In the genomic region with DNA sequence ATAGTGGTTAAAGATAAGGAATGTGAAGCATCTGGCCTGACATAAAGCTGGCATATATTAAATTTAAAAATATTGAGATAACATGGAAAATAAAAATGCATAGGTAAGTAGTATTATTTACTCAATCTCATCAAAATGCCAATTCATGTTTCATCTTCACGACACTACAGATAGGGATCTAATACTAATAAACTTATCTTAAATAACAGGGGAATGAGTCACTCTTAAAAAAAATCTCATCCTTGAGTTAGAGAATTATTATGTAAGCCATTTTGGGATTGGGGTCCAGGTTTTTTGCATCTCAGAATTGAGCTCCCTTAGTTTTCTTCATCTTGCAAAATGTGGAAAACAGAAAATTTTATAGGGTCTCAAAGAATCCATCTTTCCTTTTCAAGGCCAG, we compare ENCODE assay signal across 28 cellular contexts.
"Had no signal": no experiment of that assay in that cellular context is flagged by ENCODE, and none has a peak within 500 bp of the region (broad histone marks: within the 10 kb centered on the region; RNA-seq: fewer than 3 reads in every experiment).

No MANE protein-coding gene starts in this region.

- H3K4me1 Mint-ChIP-seq: activated naive CD8-positive, alpha-beta T cell treated with anti-CD3 and anti-CD28 coated beads, Interleukin-2, amount 10 ng/mL, durations not matched to agents 7 days and 5 days had no signal

- H3K4me3 ChIP-seq: adrenal gland, breast epithelium, colonic mucosa, MG63 had no signal

- H3K36me3 Mint-ChIP-seq: activated naive CD8-positive, alpha-beta T cell treated with anti-CD3 and anti-CD28 coated beads, Interleukin-2, amount 10 ng/mL, durations not matched to agents 7 days and 5 days; T-cell had no signal

- H3K27me3 Mint-ChIP-seq: activated CD4-positive, alpha-beta T cell treated with anti-CD3 and anti-CD28 coated beads for 36 hours; activated CD8-positive, alpha-beta T cell treated with anti-CD3 and anti-CD28 coated beads for 36 hours; activated naive CD8-positive, alpha-beta T cell treated with anti-CD3 and anti-CD28 coated beads, Interleukin-2, amount 10 ng/mL, durations not matched to agents 7 days and 5 days; T-cell had no signal

- ATAC-seq: activated CD4-positive, alpha-beta T cell treated with anti-CD3 and anti-CD28 coated beads for 36 hours; activated CD8-positive, alpha-beta T cell treated with anti-CD3 and anti-CD28 coated beads for 36 hours; activated T-cell treated with anti-CD3 and anti-CD28 coated beads, Interleukin-2, amount 50 U/mL, for 72 hours; T-cell had no signal

- H3K4me1 ChIP-seq: breast epithelium, colonic mucosa had no signal

- H3K9me3 ChIP-seq: adrenal gland, breast epithelium, colonic mucosa had no signal

- H3K27me3 ChIP-seq: adrenal gland, breast epithelium, colonic mucosa, MG63 had no signal

- H3K27ac ChIP-seq: adrenal gland, breast epithelium, colonic mucosa, WERI-Rb-1 had no signal

- H3K4me3 Mint-ChIP-seq: activated CD4-positive, alpha-beta T cell treated with anti-CD3 and anti-CD28 coated beads for 36 hours; activated CD8-positive, alpha-beta T cell treated with anti-CD3 and anti-CD28 coated beads for 36 hours; activated naive CD8-positive, alpha-beta T cell treated with anti-CD3 and anti-CD28 coated beads, Interleukin-2, amount 10 ng/mL, durations not matched to agents 7 days and 5 days had no signal

- DNase-seq: activated CD4-positive, alpha-beta T cell treated with anti-CD3 and anti-CD28 coated beads for 36 hours; activated CD8-positive, alpha-beta memory T cell treated with anti-CD3 and anti-CD28 coated beads, Interleukin-2, amount 50 U/mL, for 4 hours; activated CD8-positive, alpha-beta T cell treated with anti-CD3 and anti-CD28 coated beads for 36 hours; activated gamma-delta T cell treated with Interleukin-2 at 50 U/mL for 16 hours; activated naive CD4-positive, alpha-beta T cell treated with anti-CD3 and anti-CD28 coated beads, Interleukin-2, amount 50 U/mL, for 16 hours; activated naive CD8-positive, alpha-beta T cell treated with anti-CD3 and anti-CD28 coated beads, Interleukin-2, amount 10 ng/mL, durations not matched to agents 7 days and 5 days; activated T-cell treated with anti-CD3 and anti-CD28 coated beads, Interleukin-2, amount 50 U/mL, for 72 hours; adrenal gland; anterior cingulate cortex; caudate nucleus; colonic mucosa; MG63; MV-4-11; NCI-H1092 treated with DMSO at 0.1 percent for 48 hours; NCI-H1417 treated with DMSO at 0.1 percent for 48 hours; NCI-H1694; NCI-H2029; NCI-H345; NCI-H510A; NCI-H526 treated with DMSO at 0.1 percent for 48 hours; NCI-H82; NK-92 treated with Interleukin-12 subunit alpha and Interleukin-12 subunit beta, amount 100 ng/mL, for 24 hours; OCI-M1; SHP77 treated with DMSO at 0.1 percent for 48 hours; T-cell; WERI-Rb-1 had no signal

- H3K27ac Mint-ChIP-seq: activated CD4-positive, alpha-beta T cell treated with anti-CD3 and anti-CD28 coated beads for 36 hours; activated CD8-positive, alpha-beta T cell treated with anti-CD3 and anti-CD28 coated beads for 36 hours; activated naive CD8-positive, alpha-beta T cell treated with anti-CD3 and anti-CD28 coated beads, Interleukin-2, amount 10 ng/mL, durations not matched to agents 7 days and 5 days; activated T-helper 2 cell treated with anti-CD3 and anti-CD28 coated beads, Interferon-gamma antibody, Interleukin-2, Interleukin-4, amounts not matched to agents 10 μg/mL and 5 μg/mL and 100 μg/mL, durations not matched to agents 14 hours and 24 hours and 36 hours had no signal

- H3K36me3 ChIP-seq: adrenal gland, breast epithelium, colonic mucosa, MG63, WERI-Rb-1 had no signal
